In genomic region chr16:8797364-8798173, GRCh38 we compare ENCODE assay signal across 8 cellular contexts. TPM values are rescaled to one million over a fixed set of nuclear protein-coding genes. Genes with fewer than 3 reads are reported as not detected.
DNase-seq lines count a peak whose midpoint lies in the region; ATAC-seq and TF ChIP-seq lines count a peak whose summit lies in the region.

TSS of gene PMM2 (plus strand) at chr16:8797839. CDS start at chr16:8797883, 44 bp downstream.
TSS of gene TMEM186 (minus strand) at chr16:8797639. CDS start at chr16:8797614, 25 bp downstream.

- no peaks in the 10 kb centered on the region for H3K9me3 ChIP-seq in PC-9 (ENCODE audit: insufficient read depth, low read depth)
- no peaks in the 10 kb centered on the region for H3K9me3 ChIP-seq in mucosa of rectum (ENCODE audit: control insufficient read depth in 2 of 2, low read length in 2 of 2)

- no peaks in the 10 kb centered on the region for H3K27me3 ChIP-seq in PC-9 (ENCODE audit: insufficient read depth, low read depth)
- H3K27me3 ChIP-seq in mucosa of rectum (ENCODE audit: control insufficient read depth in 2 of 2, insufficient read depth in 2 of 2, low read length in 2 of 2) = no peaks in the 10 kb centered on the region

- peak; percentile 77 for TF ChIP-seq POLR2A in erythroblast (IDR thresholded peaks at IDR 0.05; ENCODE audit: low read length)

- peaks cover 74% of the 10 kb centered on the region for H3K79me2 ChIP-seq in PC-9 (ENCODE audit: low read depth)

- H3K27ac ChIP-seq in PC-9 = peak within 1 kb of the TSS; percentile 75
- H3K27ac ChIP-seq in mucosa of rectum (ENCODE audit: low read depth in 2 of 2, low read length in 2 of 2) = peak within 1 kb of the TSS; percentile 79 to 87

- POLR2A ChIA-PET in PC-9 (lab: Charles Lee; ENCODE audit: unreplicated experiment) = interaction anchor here (1.2 kb wide), 1 partner anchor 71 kb away, joined by 20 read pairs; the partner anchor contains the start of gene CARHSP1

- TSS peak; percentile 35 for BruUV-seq in PC-9 (replicated peaks; lab: Mats Ljungman, UMichigan)

- peaks cover 39% of the 10 kb centered on the region for H4K20me1 ChIP-seq in PC-9 (ENCODE audit: insufficient read depth)

- H3K4me2 ChIP-seq in PC-9 = peak within 1 kb of the TSS; percentile 96

- CTCF ChIA-PET in PC-9 (lab: Charles Lee) = interaction anchor here (0.5 kb wide), 1 partner anchor 212 kb away, joined by 3 read pairs; no protein-coding TSS in a partner anchor

- H3K4me3 ChIP-seq in PC-9 (peak within 1 kb of the TSS; percentile 96), mucosa of rectum (ENCODE audit: low read length in 2 of 2) (peak within 1 kb of the TSS; percentile 89)

- peaks cover 15% of the 10 kb centered on the region for H3F3A ChIP-seq in PC-9 (ENCODE audit: insufficient read depth, low read depth)

- intact Hi-C loops in PC-9 (cut with micrococcal nuclease; ENCODE audit: unreplicated experiment) = loop anchor here (1.0 to 5.0 kb wide), 6 partner anchors 21 to 337 kb away; partner anchors contain the start of genes CARHSP1 and USP7

- in situ Hi-C loops in KBM-7 (cut with MboI; ENCODE audit: low pct_unique_long_range_greater_than_20kb, low sequenced_read_pairs) = loop anchor here (25.0 kb wide), 2 partner anchors 135 to 235 kb away; partner anchors contain the start of gene ABAT

- TF ChIP-seq CTCF in PC-9 (conservative IDR thresholded peaks at IDR 0.05) = no peak

- peak; percentile 95 for ATAC-seq in GM21723 (IDR thresholded peaks at IDR 0.05; ENCODE audit: unreplicated experiment)

- H3K9ac ChIP-seq in mucosa of rectum (ENCODE audit: low read depth in 1 of 2, low read length in 2 of 2) = peak within 1 kb of the TSS; percentile 80 to 81

- peak; percentile 80 for DNase-seq in DMS53 treated with DMSO at 0.1 percent for 48 hours (lab: John Stamatoyannopoulos, UW; ENCODE audit: unreplicated experiment)
- peak; percentile 97 for DNase-seq in KBM-7
- DNase-seq in PC-9 = peak; percentile 95 to 96
- DNase-seq in activated T-cell treated with anti-CD3 and anti-CD28 coated beads, Interleukin-2, amount 50 U/mL, for 1 hour = peak; percentile 90
- peak; percentile 96 to 97 for DNase-seq in erythroblast (lab: John Stamatoyannopoulos, UW)
- DNase-seq in stimulated activated CD8-positive, alpha-beta memory T cell treated with anti-CD3 and anti-CD28 coated beads, Interleukin-4, amount 100 ng/mL, for 4 hours (ENCODE audit: low read depth in 2 of 2, low spot score in 1 of 2) = peak; percentile 90 to 93

- no peaks in the 10 kb centered on the region for H3K9me2 ChIP-seq in PC-9 (ENCODE audit: insufficient read depth)

- H3K4me1 ChIP-seq in PC-9 (replicated peaks; ENCODE audit: insufficient read depth) (peaks cover 22% of the 10 kb centered on the region), mucosa of rectum (ENCODE audit: control insufficient read depth in 2 of 2, insufficient read depth in 2 of 2, low read length in 2 of 2) (peaks cover 25 to 27% of the 10 kb centered on the region in 2 donors)

- H2AFZ ChIP-seq in PC-9 = peak within 1 kb of the TSS; percentile 91

- H3K36me3 ChIP-seq in PC-9 (ENCODE audit: low read depth) (peaks cover 14% of the 10 kb centered on the region; the same call in 1 of the 2 replicates), mucosa of rectum (ENCODE audit: control insufficient read depth in 2 of 2, insufficient read depth in 2 of 2, low read length in 2 of 2) (peaks cover 11 to 14% of the 10 kb centered on the region in 2 donors)

RNA-seq across cellular contexts. Expression of gene PMM2, which starts in this region (rescaled TPM):
- total RNA-seq in PC-9 (2021) = 40.0 and 54.4 TPM in 2 replicates

RNA-seq across cellular contexts. Expression of gene TMEM186, which starts in this region (rescaled TPM):
- 20.5 and 27.0 TPM in 2 replicates for total RNA-seq in PC-9 (2021)

Comparison
In these comparisons a context has a peak if more than half of its experiments do, and no peak if none do; other contexts are left out.
1. Peak in every context shown above with its lines: DNase-seq, ATAC-seq, H3K4me3 ChIP-seq and H3K27ac ChIP-seq.